In genomic region chr3:33440578-33441321, GRCh38 we compare ENCODE assay signal across 8 cellular contexts. TPM values are rescaled to one million over a fixed set of nuclear protein-coding genes. Genes with fewer than 3 reads are reported as not detected.
DNase-seq lines count a peak whose midpoint lies in the region; ATAC-seq and TF ChIP-seq lines count a peak whose summit lies in the region.

No MANE protein-coding gene starts in this region.

- TF ChIP-seq POLR2A in testis (IDR thresholded peaks at IDR 0.05): peak; percentile 28

- no peaks in the 10 kb centered on the region for H3K27me3 Mint-ChIP-seq in natural killer cell treated with Interleukin-12 subunit alpha and Interleukin-12 subunit beta and Interleukin-15 and Interleukin-18, amount 100 ng/mL, for 72 hours

- H3K36me3 Mint-ChIP-seq in natural killer cell treated with Interleukin-12 subunit alpha and Interleukin-12 subunit beta and Interleukin-15 and Interleukin-18, amount 100 ng/mL, for 72 hours: peaks cover 6% of the 10 kb centered on the region

- peaks cover 37% of the 10 kb centered on the region; the same call in 1 of the 2 replicates for H4K20me1 ChIP-seq in DND-41 (ENCODE audit: insufficient read depth, low read length)

- H3K4me3 ChIP-seq in DND-41 (ENCODE audit: low read depth in 1 of 2, low read length in 2 of 2): peak overlapping the region; percentile 67 to 77
- H3K4me3 ChIP-seq in HUES6 (ENCODE audit: low read depth, low read length): peak overlapping the region; percentile 84
- peak overlapping the region; percentile 71 for H3K4me3 ChIP-seq in NT2/D1 (ENCODE audit: insufficient read length, low read depth)
- H3K4me3 ChIP-seq in testis: peak overlapping the region; percentile 83 to 86

- peak; percentile 87 for ATAC-seq in DND-41 (ENCODE audit: insufficient read depth, low read depth)
- peak; percentile 80 for ATAC-seq in GM21447 (IDR thresholded peaks at IDR 0.05; ENCODE audit: unreplicated experiment)
- peak; percentile 1 for ATAC-seq in natural killer cell treated with Interleukin-12 subunit alpha and Interleukin-12 subunit beta and Interleukin-15 and Interleukin-18, amount 100 ng/mL, for 72 hours

- H3K9ac ChIP-seq in DND-41 (ENCODE audit: low read depth, low read length) (peak overlapping the region; percentile 77), HUES6 (ENCODE audit: low read length) (peak overlapping the region; percentile 81), NT2/D1 (ENCODE audit: insufficient read length, low read depth) (peak overlapping the region; percentile 92)

- H3K27ac ChIP-seq in DND-41 (ENCODE audit: low read length) (peak overlapping the region; percentile 98), HUES6 (ENCODE audit: low read depth, low read length) (peak overlapping the region; percentile 89), testis (peak overlapping the region; percentile 92 to 97)

- H3K9me3 Mint-ChIP-seq in natural killer cell treated with Interleukin-12 subunit alpha and Interleukin-12 subunit beta and Interleukin-15 and Interleukin-18, amount 100 ng/mL, for 72 hours: no peaks in the 10 kb centered on the region

- H3K36me3 ChIP-seq in DND-41 (ENCODE audit: insufficient read depth, low read length) (no peaks in the 10 kb centered on the region; the same call in 1 of the 2 replicates), HUES6 (ENCODE audit: control insufficient read depth, insufficient read depth, low read length) (no peaks in the 10 kb centered on the region), NT2/D1 (ENCODE audit: insufficient read depth, insufficient read length, low read length) (no peaks in the 10 kb centered on the region), testis (ENCODE audit: low read depth, missing control alignments) (no peaks in the 10 kb centered on the region)

- H2AFZ ChIP-seq in DND-41 (ENCODE audit: low read depth, low read length): peak overlapping the region; percentile 86

- peak overlapping the region; percentile 73 for H3K4me2 ChIP-seq in DND-41 (ENCODE audit: insufficient read depth, low read length)

- peak; percentile 99 for DNase-seq in DND-41
- peak; percentile 99 for DNase-seq in NT2/D1 (ENCODE audit: low read depth, low spot score)
- peak; percentile 94 for DNase-seq in activated T-helper 9 cell treated with anti-CD3 and anti-CD28 coated beads, Interleukin-2, amount 50 U/mL, for 16 hours (ENCODE audit: low read depth)
- DNase-seq in fibroblast of peridontal ligament (ENCODE audit: extremely low read depth): peak; percentile 100
- DNase-seq in natural killer cell treated with Interleukin-12 subunit alpha and Interleukin-12 subunit beta and Interleukin-15 and Interleukin-18, amount 100 ng/mL, for 72 hours (ENCODE audit: low spot score): peak; percentile 96
- DNase-seq in testis: peak; percentile 99

- H3K27me3 ChIP-seq in DND-41 (ENCODE audit: insufficient read depth, low read length, poor library complexity): no peaks in the 10 kb centered on the region
- no peaks in the 10 kb centered on the region for H3K27me3 ChIP-seq in HUES6 (ENCODE audit: control insufficient read depth, insufficient read depth, low read length)
- H3K27me3 ChIP-seq in NT2/D1 (ENCODE audit: insufficient read depth, insufficient read length): no peaks in the 10 kb centered on the region
- H3K27me3 ChIP-seq in testis: no peaks in the 10 kb centered on the region

- H3K9me3 ChIP-seq in DND-41 (ENCODE audit: insufficient read depth, low read length, severe bottlenecking) (no peaks in the 10 kb centered on the region), HUES6 (ENCODE audit: control insufficient read depth, insufficient read depth, low read depth, low read length) (no peaks in the 10 kb centered on the region), NT2/D1 (ENCODE audit: insufficient read depth, low read length) (no peaks in the 10 kb centered on the region), testis (no peaks in the 10 kb centered on the region)

- peaks cover 32 to 43% of the 10 kb centered on the region in 2 donors for H3K4me1 Mint-ChIP-seq in natural killer cell treated with Interleukin-12 subunit alpha and Interleukin-12 subunit beta and Interleukin-15 and Interleukin-18, amount 100 ng/mL, for 72 hours (ENCODE audit: low read depth in 2 of 2)

- peak; percentile 8 for TF ChIP-seq CTCF in DND-41 (IDR thresholded peaks at IDR 0.05; ENCODE audit: borderline replicate concordance, extremely low read depth, low read length, poor library complexity, severe bottlenecking)
- peak in 1 of 3 experiments; percentile 49 for TF ChIP-seq CTCF in testis (IDR thresholded peaks at IDR 0.05)

- peaks cover 51% of the 10 kb centered on the region for H3K79me2 ChIP-seq in DND-41 (ENCODE audit: insufficient read depth, low read length)

- H3K27ac Mint-ChIP-seq in natural killer cell treated with Interleukin-12 subunit alpha and Interleukin-12 subunit beta and Interleukin-15 and Interleukin-18, amount 100 ng/mL, for 72 hours: peak overlapping the region; percentile 97 to 100

- intact Hi-C loops in testis (cut with DNase I; ENCODE audit: low total_unique reads): no loop called here

- WGBS in testis, 2 donors: 0 to 2% methylated on average over 22 to 36 of the region's 36 CpGs

- peak overlapping the region; percentile 98 for H3K4me3 Mint-ChIP-seq in natural killer cell treated with Interleukin-12 subunit alpha and Interleukin-12 subunit beta and Interleukin-15 and Interleukin-18, amount 100 ng/mL, for 72 hours

- H3K4me1 ChIP-seq in DND-41 (ENCODE audit: insufficient read depth, low read length) (peaks cover 38% of the 10 kb centered on the region), HUES6 (ENCODE audit: control insufficient read depth, insufficient read depth, low read length) (peaks cover 19% of the 10 kb centered on the region; the same call in 1 of the 2 replicates), NT2/D1 (ENCODE audit: insufficient read depth, insufficient read length) (no peaks in the 10 kb centered on the region), testis (peaks cover 28% of the 10 kb centered on the region)

RNA-seq across cellular contexts. Expression of gene UBP1, which starts 0.5 kb away (rescaled TPM):
- total RNA-seq in natural killer cell treated with Interleukin-12 subunit alpha and Interleukin-12 subunit beta and Interleukin-15 and Interleukin-18, amount 100 ng/mL, for 72 hours: 100 to 1,000 TPM in 1 of 2 donors, 10 to 100 TPM in 1; 88.8 to 131 TPM
- total RNA-seq in testis: 100 to 1,000 TPM in 1 of 2 donors, 10 to 100 TPM in 1; 93.2 to 108 TPM
- polyA plus RNA-seq in testis (ENCODE audit: insufficient read depth, low read depth, low replicate concordance): 53.9 TPM

Comparison
In these comparisons a context has a peak if more than half of its experiments do, and no peak if none do; other contexts are left out.
1. Peak in every context shown above with its lines: DNase-seq, ATAC-seq, H3K4me3 ChIP-seq and H3K27ac ChIP-seq.
2. ATAC-seq: peak in every context shown above with its lines; median percentile 87 in DND-41; 80 in GM21447; 1 in natural killer cell treated with Interleukin-12 subunit alpha and Interleukin-12 subunit beta and Interleukin-15 and Interleukin-18, amount 100 ng/mL, for 72 hours.